8 cellular contexts compared by ENCODE assay signal in the genomic region with DNA sequence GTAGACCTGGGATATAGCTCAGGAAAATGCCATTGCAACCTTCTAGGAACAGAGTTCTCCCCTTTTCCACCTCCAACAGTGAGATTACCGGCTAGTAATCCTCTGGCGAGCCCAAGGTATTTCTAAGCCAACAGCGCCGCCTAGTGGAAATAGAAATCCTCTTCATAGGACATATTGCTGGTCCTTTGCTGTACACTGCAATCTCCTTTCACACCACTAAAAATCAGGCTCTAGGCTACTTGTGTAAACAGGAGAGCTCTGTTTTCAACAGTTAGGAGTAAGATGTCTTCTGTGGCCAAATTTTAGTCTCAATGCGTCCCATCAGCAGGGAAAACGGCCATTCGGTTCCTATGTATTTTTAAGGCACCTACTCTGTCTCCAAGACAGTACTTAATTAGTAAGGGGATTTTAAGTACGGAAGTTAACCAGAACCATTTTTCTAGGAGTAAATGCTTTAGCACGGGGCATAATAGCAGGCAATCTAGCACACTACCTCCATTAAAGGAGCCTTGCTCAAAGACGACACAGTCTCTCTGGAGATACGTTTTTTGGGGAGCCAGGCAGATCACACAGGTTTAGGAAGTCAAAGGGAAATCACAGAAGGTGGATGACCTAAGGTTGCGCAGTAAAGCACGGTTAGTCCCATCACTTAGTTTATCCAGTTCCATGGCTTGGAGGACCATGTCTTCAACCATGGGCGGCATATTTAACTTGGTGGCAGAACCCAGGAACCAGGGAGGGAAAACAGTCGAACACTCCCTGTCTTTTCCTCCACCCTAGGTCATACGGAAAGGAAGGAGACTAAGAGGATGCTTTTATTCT. TPM values are rescaled to one million over a fixed set of nuclear protein-coding genes. Genes with fewer than 3 reads are reported as not detected.
DNase-seq lines count a peak whose midpoint lies in the region; ATAC-seq and TF ChIP-seq lines count a peak whose summit lies in the region.

No MANE protein-coding gene starts in this region.

- no peaks in the 10 kb centered on the region for H3K9me2 ChIP-seq in OCI-LY1 (ENCODE audit: low read depth, low read length)

- no peaks in the 10 kb centered on the region for H3K79me2 ChIP-seq in OCI-LY1 (ENCODE audit: insufficient read depth, low read length)

- intact Hi-C loops in naive thymus-derived CD4-positive, alpha-beta T cell (cut with micrococcal nuclease), result loop anchor here (1.0 to 10.0 kb wide), 11 partner anchors 44 to 1705 kb away; partner anchors contain the start of gene FNDC3B (in 1 of the 2)

- H3F3A ChIP-seq in OCI-LY1 (ENCODE audit: insufficient read depth, low read length), result no peaks in the 10 kb centered on the region

- H3K36me3 ChIP-seq in OCI-LY1 (ENCODE audit: insufficient read depth, low read length), result no peaks in the 10 kb centered on the region
- no peaks in the 10 kb centered on the region for H3K36me3 ChIP-seq in naive thymus-derived CD4-positive, alpha-beta T cell (ENCODE audit: control insufficient read depth in 2 of 3, insufficient read depth in 3 of 3, low read length in 3 of 3)

- peak; percentile 98 for ATAC-seq in GM21576 (IDR thresholded peaks at IDR 0.05; ENCODE audit: unreplicated experiment)
- peak; percentile 96 for ATAC-seq in naive thymus-derived CD4-positive, alpha-beta T cell
- peak; percentile 91 to 97 for ATAC-seq in stimulated activated naive B cell treated with anti-CD40 and anti-IgM and Interleukin-4, amounts not matched to agents 10 μg/mL and 1 μg/mL and 100 μg/mL, for 72 hours (replicated peaks)

- peaks cover 0 to 12% (median 0%) of the 10 kb centered on the region in 5 donors for H3K27me3 Mint-ChIP-seq in naive thymus-derived CD4-positive, alpha-beta T cell
- no peaks in the 10 kb centered on the region for H3K27me3 Mint-ChIP-seq in stimulated activated naive B cell treated with anti-CD40 and anti-IgM and Interleukin-4, amounts not matched to agents 10 μg/mL and 1 μg/mL and 100 μg/mL, for 72 hours

- CTCF ChIA-PET in naive thymus-derived CD4-positive, alpha-beta T cell (lab: Charles Lee), result interaction anchor here (0.8 to 1.5 kb wide), 7 partner anchors 10 to 628 kb away, joined by 3 to 5 read pairs (median 4); partner anchors contain the start of gene FNDC3B

- H3K4me3 Mint-ChIP-seq in naive thymus-derived CD4-positive, alpha-beta T cell, result peak overlapping the region in 5 of 10 donors; percentile 0 to 47 (median 21)
- no peak overlapping the region for H3K4me3 Mint-ChIP-seq in stimulated activated naive B cell treated with anti-CD40 and anti-IgM and Interleukin-4, amounts not matched to agents 10 μg/mL and 1 μg/mL and 100 μg/mL, for 72 hours

- H3K4me3 ChIP-seq in OCI-LY1 (ENCODE audit: low read depth, low read length, poor library complexity, severe bottlenecking) (no peak overlapping the region), epithelial cell of esophagus (ENCODE audit: low read length) (no peak overlapping the region)
- H3K4me3 ChIP-seq in naive thymus-derived CD4-positive, alpha-beta T cell (ENCODE audit: low read length), result no peak overlapping the region

- H4K20me1 ChIP-seq in OCI-LY1 (ENCODE audit: insufficient read depth, low read length), result no peaks in the 10 kb centered on the region

- H3K27ac Mint-ChIP-seq in naive thymus-derived CD4-positive, alpha-beta T cell, result peak overlapping the region in 2 of 9 donors; percentile 35 to 43
- no peak overlapping the region for H3K27ac Mint-ChIP-seq in stimulated activated naive B cell treated with anti-CD40 and anti-IgM and Interleukin-4, amounts not matched to agents 10 μg/mL and 1 μg/mL and 100 μg/mL, for 72 hours

- peak; percentile 13 for DNase-seq in DMS79 (lab: John Stamatoyannopoulos, UW)
- peak; percentile 62 for DNase-seq in HuH-7 (ENCODE audit: low spot score)
- DNase-seq in activated CD8-positive, alpha-beta memory T cell treated with anti-CD3 and anti-CD28 coated beads, Interleukin-2, amount 50 U/mL, for 1 hour (ENCODE audit: extremely low read depth), result peak; percentile 30
- DNase-seq in epithelial cell of esophagus (ENCODE audit: low read depth), result peak; percentile 87
- DNase-seq in naive thymus-derived CD4-positive, alpha-beta T cell, result peak; percentile 38 to 78 (median 67)
- DNase-seq in stimulated activated naive B cell treated with anti-CD40 and anti-IgM and Interleukin-4, amounts not matched to agents 10 μg/mL and 1 μg/mL and 100 μg/mL, for 72 hours, result peak; percentile 29

- H3K4me1 ChIP-seq in OCI-LY1 (ENCODE audit: insufficient read depth, low read length, severe bottlenecking), result no peaks in the 10 kb centered on the region
- peaks cover 4 to 11% of the 10 kb centered on the region in 2 donors for H3K4me1 ChIP-seq in naive thymus-derived CD4-positive, alpha-beta T cell (ENCODE audit: control insufficient read depth in 2 of 2, insufficient read depth in 2 of 2, low read length in 2 of 2)

- peaks cover 11 to 18% (median 15%) of the 10 kb centered on the region in 7 donors for H3K4me1 Mint-ChIP-seq in naive thymus-derived CD4-positive, alpha-beta T cell
- H3K4me1 Mint-ChIP-seq in stimulated activated naive B cell treated with anti-CD40 and anti-IgM and Interleukin-4, amounts not matched to agents 10 μg/mL and 1 μg/mL and 100 μg/mL, for 72 hours, result peaks cover 5 to 8% of the 10 kb centered on the region in 2 donors

- H3K27me3 ChIP-seq in OCI-LY1 (ENCODE audit: insufficient read depth, low read length), result no peaks in the 10 kb centered on the region
- H3K27me3 ChIP-seq in naive thymus-derived CD4-positive, alpha-beta T cell (ENCODE audit: control insufficient read depth in 2 of 2, insufficient read depth in 2 of 2, low read length in 2 of 2), result no peaks in the 10 kb centered on the region

- POLR2A ChIA-PET in naive thymus-derived CD4-positive, alpha-beta T cell (lab: Charles Lee), result no interaction called here

- no peaks in the 10 kb centered on the region for H3K9me3 ChIP-seq in OCI-LY1 (ENCODE audit: low read length)
- no peaks in the 10 kb centered on the region for H3K9me3 ChIP-seq in naive thymus-derived CD4-positive, alpha-beta T cell (ENCODE audit: control insufficient read depth in 2 of 3, low read length in 3 of 3)

- H3K27ac ChIP-seq in OCI-LY1 (ENCODE audit: low read depth, low read length, poor library complexity, severe bottlenecking), result no peak overlapping the region
- H3K27ac ChIP-seq in naive thymus-derived CD4-positive, alpha-beta T cell (ENCODE audit: low read depth, low read length), result no peak overlapping the region

- H2AFZ ChIP-seq in OCI-LY1 (ENCODE audit: low read length), result no peak overlapping the region

- peak; percentile 93 for TF ChIP-seq CTCF in OCI-LY1 (IDR thresholded peaks at IDR 0.05; ENCODE audit: low read length)
- TF ChIP-seq CTCF in epithelial cell of esophagus (IDR thresholded peaks at IDR 0.05; ENCODE audit: insufficient read depth, low read depth, low read length, missing control alignments), result peak; percentile 83

- peaks cover 4 to 12% (median 5%) of the 10 kb centered on the region in 5 donors for H3K36me3 Mint-ChIP-seq in naive thymus-derived CD4-positive, alpha-beta T cell
- H3K36me3 Mint-ChIP-seq in stimulated activated naive B cell treated with anti-CD40 and anti-IgM and Interleukin-4, amounts not matched to agents 10 μg/mL and 1 μg/mL and 100 μg/mL, for 72 hours, result peaks cover 8% of the 10 kb centered on the region in 2 donors

- no peak overlapping the region for H3K9ac ChIP-seq in OCI-LY1 (ENCODE audit: low read length)

- peaks cover 0 to 5% (median 0%) of the 10 kb centered on the region in 11 donors for H3K9me3 Mint-ChIP-seq in naive thymus-derived CD4-positive, alpha-beta T cell
- H3K9me3 Mint-ChIP-seq in stimulated activated naive B cell treated with anti-CD40 and anti-IgM and Interleukin-4, amounts not matched to agents 10 μg/mL and 1 μg/mL and 100 μg/mL, for 72 hours, result peaks cover 0 to 4% of the 10 kb centered on the region in 2 donors

- H3K4me2 ChIP-seq in OCI-LY1 (ENCODE audit: low read length), result no peak overlapping the region

RNA-seq across cellular contexts. Expression of gene NCEH1, which starts 43.8 kb away (rescaled TPM):
- total RNA-seq in naive thymus-derived CD4-positive, alpha-beta T cell, result 1 to 10 TPM; 3.2 to 8.9 (median 4.8) TPM
- polyA plus RNA-seq in naive thymus-derived CD4-positive, alpha-beta T cell, result 1 to 10 TPM; 1.2 to 2.9 TPM

Comparison
In these comparisons a context has a peak if more than half of its experiments do, and no peak if none do; other contexts are left out.
1. DNase-seq: peak in every context shown above with its lines; median percentile 87 in epithelial cell of esophagus; 67 in naive thymus-derived CD4-positive, alpha-beta T cell; 62 in HuH-7; 30 in activated CD8-positive, alpha-beta memory T cell treated with anti-CD3 and anti-CD28 coated beads, Interleukin-2, amount 50 U/mL, for 1 hour; 29 in stimulated activated naive B cell treated with anti-CD40 and anti-IgM and Interleukin-4, amounts not matched to agents 10 μg/mL and 1 μg/mL and 100 μg/mL, for 72 hours; 13 in DMS79.